Comparison of ENCODE assay signal across 3 cellular contexts in genomic region chr9:37939575-37940095, GRCh38.
A peak's percentile ranks its signal among the peaks of the same experiment; 100 is the strongest.
TF ChIP-seq lines count a peak whose summit lies in the region.

No MANE protein-coding gene starts in this region.

TF ChIP-seq in SK-N-SH, 30 proteins besides CTCF, POLR2A, EP300 and RAD21:
- no peak for TF ChIP-seq POLR2AphosphoS5 (IDR thresholded peaks at IDR 0.05; ENCODE audit: low read depth, low read length)
- TF ChIP-seq SIN3A (IDR thresholded peaks at IDR 0.05; ENCODE audit: borderline replicate concordance, low read depth, low read length) = no peak
- no peak for TF ChIP-seq TAF1 (IDR thresholded peaks at IDR 0.05; ENCODE audit: borderline replicate concordance, low read depth, low read length)
- TF ChIP-seq ZBTB33 (IDR thresholded peaks at IDR 0.05; ENCODE audit: borderline replicate concordance, low read depth) = no peak
- TF ChIP-seq GATA2 (CRISPR knock-in tag; IDR thresholded peaks at IDR 0.05) = no peak
- 0 out of 2 replicates have a peak, but pooled peaks have one; percentile 10 for TF ChIP-seq MXI1 (IDR thresholded peaks at IDR 0.05; ENCODE audit: low read depth, low read length)

TF ChIP-seq in SK-N-SH treated with all-trans-retinoic acid at 6 μM for 48 hours, 23 proteins besides CTCF, POLR2A, EP300 and RAD21:
- TF ChIP-seq TOX (CRISPR knock-in tag; IDR thresholded peaks at IDR 0.05; ENCODE audit: borderline replicate concordance) (no peak), CREB5 (CRISPR knock-in tag; IDR thresholded peaks at IDR 0.05; ENCODE audit: low read depth) (no peak), PATZ1 (CRISPR knock-in tag; IDR thresholded peaks at IDR 0.05; ENCODE audit: borderline replicate concordance) (no peak), ZNF8 (CRISPR knock-in tag; IDR thresholded peaks at IDR 0.05) (no peak), ZFP3 (CRISPR knock-in tag; IDR thresholded peaks at IDR 0.05) (no peak), ESRRG (CRISPR knock-in tag; IDR thresholded peaks at IDR 0.05) (no peak), POU6F1 (CRISPR knock-in tag; IDR thresholded peaks at IDR 0.05; ENCODE audit: borderline replicate concordance, low read depth) (no peak), CSRNP3 (CRISPR knock-in tag; IDR thresholded peaks at IDR 0.05) (no peak), SNAI2 (CRISPR knock-in tag; IDR thresholded peaks at IDR 0.05) (no peak), CSDC2 (CRISPR knock-in tag; IDR thresholded peaks at IDR 0.05) (no peak), ARNTL (CRISPR knock-in tag; IDR thresholded peaks at IDR 0.05; ENCODE audit: borderline replicate concordance, low read depth) (no peak), ZFP30 (CRISPR knock-in tag; IDR thresholded peaks at IDR 0.05) (no peak), GLIS3 (CRISPR knock-in tag; IDR thresholded peaks at IDR 0.05) (no peak), TCF4 (CRISPR knock-in tag; IDR thresholded peaks at IDR 0.05; ENCODE audit: borderline replicate concordance) (no peak), ZC3H10 (CRISPR knock-in tag; IDR thresholded peaks at IDR 0.05) (no peak), BACH2 (CRISPR knock-in tag; IDR thresholded peaks at IDR 0.05; ENCODE audit: borderline replicate concordance) (no peak), PPARA (CRISPR knock-in tag; IDR thresholded peaks at IDR 0.05; ENCODE audit: borderline replicate concordance) (no peak)
TF ChIP-seq in SK-N-SH treated with all-trans-retinoic acid at 6 μM for 48 hours: peak in this region for 0.

TF ChIP-seq in HepG2, 621 proteins besides CTCF, POLR2A, EP300 and RAD21:
- TF ChIP-seq TAF1 (CRISPR knock-in tag; IDR thresholded peaks at IDR 0.05) = no peak
- peak; percentile 62 for TF ChIP-seq CEBPG (CRISPR knock-in tag; IDR thresholded peaks at IDR 0.05)
- peak; percentile 3 for TF ChIP-seq RBM22 (optimal IDR thresholded peaks at IDR 0.05; ENCODE audit: low read length)
- TF ChIP-seq CEBPB (IDR thresholded peaks at IDR 0.05; ENCODE audit: borderline replicate concordance, low read depth, low read length) = peak; percentile 86
TF ChIP-seq in HepG2: peak in this region for 3.
